Comparison of ENCODE assay signal across 19 cellular contexts in the genomic region with DNA sequence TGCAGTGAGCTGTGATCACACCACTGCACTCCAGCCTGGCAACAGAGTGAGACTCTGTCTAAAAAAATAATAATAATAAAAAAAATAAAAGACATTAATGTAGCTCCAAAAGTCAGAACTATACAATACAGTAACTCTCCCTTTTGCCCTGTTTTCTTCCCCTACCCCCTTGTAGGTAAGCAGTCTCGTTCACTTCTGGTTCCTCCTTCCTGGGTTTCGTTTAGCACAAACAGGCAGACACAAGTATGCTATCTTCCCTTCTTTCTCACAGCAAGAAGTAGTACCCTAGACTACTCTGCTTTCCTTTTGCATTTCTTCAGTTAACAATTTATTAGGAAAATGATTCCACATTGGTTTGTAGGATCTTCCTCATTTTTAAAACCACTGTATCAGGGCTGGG.
"Had no signal": no experiment of that assay in that cellular context is flagged by ENCODE, and none has a peak within 500 bp of the region (broad histone marks: within the 10 kb centered on the region; RNA-seq: fewer than 3 reads in every experiment).

No MANE protein-coding gene starts in this region.

- DNase-seq: activated CD4-positive, alpha-beta T cell treated with anti-CD3 and anti-CD28 coated beads for 36 hours; activated gamma-delta T cell treated with Interleukin-2 at 50 U/mL for 16 hours; activated naive CD4-positive, alpha-beta T cell treated with anti-CD3 and anti-CD28 coated beads, Interleukin-2, amount 10 ng/mL, durations not matched to agents 7 days and 5 days; activated naive CD8-positive, alpha-beta T cell treated with anti-CD3 and anti-CD28 coated beads, Interleukin-2, amount 10 ng/mL, durations not matched to agents 7 days and 5 days; activated T-cell treated with anti-CD3 and anti-CD28 coated beads for 4 hours; activated T-cell treated with anti-CD3 and anti-CD28 coated beads, Interleukin-2, amount 50 U/mL, for 48 hours; adrenal gland; anterior cingulate cortex; cerebellar nuclear complex; MM.1S; NCI-H1105 treated with DMSO at 0.1 percent for 48 hours; NCI-H1436 treated with DMSO at 0.1 percent for 48 hours; NCI-H187; NCI-H2081; NCI-H446; NCI-H524; SIG-M5; T-cell had no signal

- H3K4me3 ChIP-seq: adrenal gland had no signal

- ATAC-seq: activated CD4-positive, alpha-beta T cell treated with anti-CD3 and anti-CD28 coated beads for 36 hours; T-cell had no signal

- H3K9me3 ChIP-seq: adrenal gland had no signal

- H3K27me3 ChIP-seq: adrenal gland had no signal

- H3K4me1 ChIP-seq: adrenal gland had no signal

- H3K27ac ChIP-seq: adrenal gland, VCaP had no signal
